17 cellular contexts compared by ENCODE assay signal in genomic region chr3:23270423-23270822, GRCh38.
"Had no signal": no experiment of that assay in that cellular context is flagged by ENCODE, and none has a peak within 500 bp of the region (broad histone marks: within the 10 kb centered on the region; RNA-seq: fewer than 3 reads in every experiment).

No MANE protein-coding gene starts in this region.

- H3K4me3 ChIP-seq: dorsolateral prefrontal cortex, heart left ventricle had no signal

- ATAC-seq: activated CD4-positive, alpha-beta T cell treated with anti-CD3 and anti-CD28 coated beads for 36 hours; heart left ventricle had no signal

- H3K27ac Mint-ChIP-seq: activated CD4-positive, alpha-beta memory T cell treated with anti-CD3 and anti-CD28 coated beads, Interleukin-2, amount 10 ng/mL, durations not matched to agents 7 days and 5 days; activated CD4-positive, alpha-beta T cell treated with anti-CD3 and anti-CD28 coated beads for 36 hours; activated T-cell treated with anti-CD3 and anti-CD28 coated beads, Interleukin-2, amount 50 U/mL, for 24 hours; endodermal cell; immature natural killer cell; nephron; stimulated activated naive CD8-positive, alpha-beta T cell treated with anti-CD3 and anti-CD28 coated beads, Interleukin-15, Interleukin-2, amounts not matched to agents 100 ng/mL and 50 ng/mL, for 24 hours had no signal

- H3K27ac ChIP-seq: heart left ventricle, WERI-Rb-1 had no signal

- H3K36me3 Mint-ChIP-seq: immature natural killer cell had no signal

- H3K27me3 Mint-ChIP-seq: activated CD4-positive, alpha-beta memory T cell treated with anti-CD3 and anti-CD28 coated beads, Interleukin-2, amount 10 ng/mL, durations not matched to agents 7 days and 5 days; activated CD4-positive, alpha-beta T cell treated with anti-CD3 and anti-CD28 coated beads for 36 hours; activated T-cell treated with anti-CD3 and anti-CD28 coated beads, Interleukin-2, amount 50 U/mL, for 24 hours; stimulated activated naive CD8-positive, alpha-beta T cell treated with anti-CD3 and anti-CD28 coated beads, Interleukin-15, Interleukin-2, amounts not matched to agents 100 ng/mL and 50 ng/mL, for 24 hours had no signal

- H3K36me3 ChIP-seq: heart left ventricle, WERI-Rb-1 had no signal

- H3K27me3 ChIP-seq: dorsolateral prefrontal cortex, heart left ventricle had no signal

- H3K4me1 Mint-ChIP-seq: activated CD4-positive, alpha-beta memory T cell treated with anti-CD3 and anti-CD28 coated beads, Interleukin-2, amount 10 ng/mL, durations not matched to agents 7 days and 5 days had no signal

- DNase-seq: activated CD4-positive, alpha-beta memory T cell treated with anti-CD3 and anti-CD28 coated beads, Interleukin-2, amount 10 ng/mL, durations not matched to agents 7 days and 5 days; activated CD4-positive, alpha-beta T cell treated with anti-CD3 and anti-CD28 coated beads for 36 hours; activated effector memory CD4-positive, alpha-beta T cell treated with Interleukin-2 at 50 U/mL for 16 hours; activated naive CD4-positive, alpha-beta T cell treated with anti-CD3 and anti-CD28 coated beads, Interleukin-2, amount 50 U/mL, for 16 hours; activated T-cell treated with anti-CD3 and anti-CD28 coated beads, Interleukin-2, amount 50 U/mL, for 24 hours; dorsolateral prefrontal cortex; endodermal cell; heart left ventricle; immature natural killer cell; nucleus accumbens; posterior cingulate gyrus; retina; stimulated activated CD4-positive, alpha-beta T cell treated with anti-CD3 and anti-CD28 coated beads, Interleukin-15, amount 100 ng/mL, for 24 hours; stimulated activated CD4-positive, alpha-beta T cell treated with anti-CD3 and anti-CD28 coated beads, Interleukin-4, amount 100 ng/mL, for 1 hour; WERI-Rb-1 had no signal

- H3K4me3 Mint-ChIP-seq: activated CD4-positive, alpha-beta memory T cell treated with anti-CD3 and anti-CD28 coated beads, Interleukin-2, amount 10 ng/mL, durations not matched to agents 7 days and 5 days; activated CD4-positive, alpha-beta T cell treated with anti-CD3 and anti-CD28 coated beads for 36 hours; activated T-cell treated with anti-CD3 and anti-CD28 coated beads, Interleukin-2, amount 50 U/mL, for 24 hours; endodermal cell; immature natural killer cell; nephron; stimulated activated naive CD8-positive, alpha-beta T cell treated with anti-CD3 and anti-CD28 coated beads, Interleukin-15, Interleukin-2, amounts not matched to agents 100 ng/mL and 50 ng/mL, for 24 hours had no signal
